24 cellular contexts compared by ENCODE assay signal in the genomic region with DNA sequence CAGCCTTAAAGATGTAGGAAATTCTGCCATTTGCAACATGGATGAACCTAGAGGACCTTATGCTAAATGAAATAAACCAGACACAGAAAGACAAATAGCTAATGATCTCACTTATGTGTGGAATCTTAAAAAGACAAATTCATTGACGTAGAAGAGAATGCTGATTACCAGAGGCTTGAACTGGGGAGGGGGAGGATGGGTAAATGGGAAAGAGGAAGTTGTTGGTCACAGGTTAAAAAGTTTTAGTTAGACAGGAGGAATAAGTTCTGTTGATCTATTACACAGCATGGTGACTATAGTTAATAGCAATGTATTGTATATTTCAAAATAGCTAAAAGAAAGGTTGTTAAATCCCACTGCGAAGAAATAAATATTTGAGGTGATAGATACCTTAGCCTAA.
"Had no signal": no experiment of that assay in that cellular context is flagged by ENCODE, and none has a peak within 500 bp of the region (broad histone marks: within the 10 kb centered on the region; RNA-seq: fewer than 3 reads in every experiment).

No MANE protein-coding gene starts in this region.

- H3K4me3 Mint-ChIP-seq: activated CD8-positive, alpha-beta T cell treated with anti-CD3 and anti-CD28 coated beads for 36 hours; activated naive CD8-positive, alpha-beta T cell treated with anti-CD3 and anti-CD28 coated beads, Interleukin-2, amount 10 ng/mL, durations not matched to agents 7 days and 5 days; central memory CD8-positive, alpha-beta T cell; T-cell had no signal

- H3K27ac Mint-ChIP-seq: activated CD8-positive, alpha-beta T cell treated with anti-CD3 and anti-CD28 coated beads for 36 hours; activated naive CD8-positive, alpha-beta T cell treated with anti-CD3 and anti-CD28 coated beads, Interleukin-2, amount 10 ng/mL, durations not matched to agents 7 days and 5 days; T-cell had no signal

- H3K9me3 Mint-ChIP-seq: activated CD8-positive, alpha-beta T cell treated with anti-CD3 and anti-CD28 coated beads for 36 hours; activated naive CD8-positive, alpha-beta T cell treated with anti-CD3 and anti-CD28 coated beads, Interleukin-2, amount 10 ng/mL, durations not matched to agents 7 days and 5 days; central memory CD8-positive, alpha-beta T cell; T-cell had no signal

- H3K4me1 Mint-ChIP-seq: activated naive CD8-positive, alpha-beta T cell treated with anti-CD3 and anti-CD28 coated beads, Interleukin-2, amount 10 ng/mL, durations not matched to agents 7 days and 5 days had no signal

- H3K27ac ChIP-seq: adrenal gland, body of pancreas, KMS-11, PC-9, WERI-Rb-1 had no signal

- H3K4me3 ChIP-seq: adrenal gland, body of pancreas, MG63, PC-9 had no signal

- FAIRE-seq: bronchial epithelial cell had no signal

- H3K27me3 Mint-ChIP-seq: activated CD8-positive, alpha-beta T cell treated with anti-CD3 and anti-CD28 coated beads for 36 hours; activated naive CD8-positive, alpha-beta T cell treated with anti-CD3 and anti-CD28 coated beads, Interleukin-2, amount 10 ng/mL, durations not matched to agents 7 days and 5 days; central memory CD8-positive, alpha-beta T cell; T-cell had no signal

- ATAC-seq: activated CD4-positive, CD25-positive, alpha-beta regulatory T cell treated with anti-CD3 and anti-CD28 coated beads, Interleukin-2, amount 50 U/mL, for 24 hours; activated CD8-positive, alpha-beta T cell treated with anti-CD3 and anti-CD28 coated beads for 36 hours; body of pancreas; T-cell had no signal

- H3K9me3 ChIP-seq: adrenal gland, body of pancreas, MG63 had no signal

- DNase-seq: activated CD4-positive, alpha-beta T cell treated with anti-CD3 and anti-CD28 coated beads for 4 hours; activated CD8-positive, alpha-beta memory T cell treated with anti-CD3 and anti-CD28 coated beads, Interleukin-2, amount 50 U/mL, for 48 hours; activated CD8-positive, alpha-beta T cell treated with anti-CD3 and anti-CD28 coated beads for 36 hours; activated naive CD4-positive, alpha-beta T cell treated with anti-CD3 and anti-CD28 coated beads, Interleukin-2, amount 50 U/mL, for 16 hours; activated naive CD8-positive, alpha-beta T cell treated with anti-CD3 and anti-CD28 coated beads, Interleukin-2, amount 10 ng/mL, durations not matched to agents 7 days and 5 days; activated T-cell treated with anti-CD3 and anti-CD28 coated beads, Interleukin-2, amount 50 U/mL, for 1 hour; adrenal gland; anterior cingulate cortex; body of pancreas; cortex of kidney; MG63; NCI-H1092; NCI-H1930; NCI-H510A treated with DMSO at 0.1 percent for 48 hours; NCI-H69; NK-92 treated with Interleukin-12 subunit alpha and Interleukin-12 subunit beta, amount 100 ng/mL, for 24 hours; PC-9; SHP77 treated with DMSO at 0.1 percent for 48 hours; T-cell; WERI-Rb-1 had no signal

- H3K27me3 ChIP-seq: adrenal gland, body of pancreas, MG63 had no signal

- H3K36me3 ChIP-seq: adrenal gland had no signal

- H3K4me1 ChIP-seq: body of pancreas had no signal
